ENCODE assay signal across 13 cellular contexts in genomic region chr1:84434081-84434755, GRCh38. TPM values are rescaled to one million over a fixed set of nuclear protein-coding genes. Genes with fewer than 3 reads are reported as not detected.
A peak's percentile ranks its signal among the peaks of the same experiment; 100 is the strongest.
DNase-seq lines count a peak whose midpoint lies in the region; ATAC-seq and TF ChIP-seq lines count a peak whose summit lies in the region.
"Had no signal": no experiment of that assay in that cellular context is flagged by ENCODE, and none has a peak within 500 bp of the region (broad histone marks: within the 10 kb centered on the region; RNA-seq: fewer than 3 reads in every experiment).

No MANE protein-coding gene starts in this region.

- DNase-seq in left ventricle myocardium inferior (no peak), heart left ventricle (no peak), HuH-7 (ENCODE audit: low spot score) (no peak), Right ventricle myocardium superior (no peak), middle frontal gyrus (ENCODE audit: extremely low spot score, low spot score) (no peak)
- DNase-seq in effector memory CD8-positive, alpha-beta T cell: no peak
- DNase-seq in stimulated activated naive CD8-positive, alpha-beta T cell treated with anti-CD3 and anti-CD28 coated beads, Interleukin-15, amount 100 ng/mL, for 72 hours: no peak

- H3K27me3 ChIP-seq in left ventricle myocardium inferior (ENCODE audit: low read depth) (no peaks in the 10 kb centered on the region), heart left ventricle (no peaks in the 10 kb centered on the region), OCI-LY1 (ENCODE audit: insufficient read depth, low read length) (no peaks in the 10 kb centered on the region)
- H3K27me3 ChIP-seq: BE2C, heart right ventricle had no signal

- H3K36me3 Mint-ChIP-seq in effector memory CD8-positive, alpha-beta T cell (ENCODE audit: insufficient read depth): peaks cover 6% of the 10 kb centered on the region

- peak overlapping the region; percentile 62 for H3K4me2 ChIP-seq in OCI-LY1 (ENCODE audit: low read length)

- no peak overlapping the region for H3K9ac ChIP-seq in OCI-LY1 (ENCODE audit: low read length)

- no peaks in the 10 kb centered on the region for H3K4me1 Mint-ChIP-seq in effector memory CD8-positive, alpha-beta T cell (ENCODE audit: low read depth in 2 of 2)
- H3K4me1 Mint-ChIP-seq in stimulated activated naive CD8-positive, alpha-beta T cell treated with anti-CD3 and anti-CD28 coated beads, Interleukin-15, amount 100 ng/mL, for 72 hours: no peaks in the 10 kb centered on the region

- TF ChIP-seq CTCF in left ventricle myocardium inferior (IDR thresholded peaks at IDR 0.05; ENCODE audit: borderline replicate concordance) (peak; percentile 17), heart left ventricle (IDR thresholded peaks at IDR 0.05) (no peak), OCI-LY1 (IDR thresholded peaks at IDR 0.05; ENCODE audit: low read length) (no peak)

- peak overlapping the region in 1 of 2 donors; percentile 61 for H3K4me3 Mint-ChIP-seq in effector memory CD8-positive, alpha-beta T cell
- peak overlapping the region; percentile 53 to 73 for H3K4me3 Mint-ChIP-seq in stimulated activated naive CD8-positive, alpha-beta T cell treated with anti-CD3 and anti-CD28 coated beads, Interleukin-15, amount 100 ng/mL, for 72 hours

- no peaks in the 10 kb centered on the region for H3K36me3 ChIP-seq in left ventricle myocardium inferior
- H3K36me3 ChIP-seq in heart left ventricle: no peaks in the 10 kb centered on the region
- no peaks in the 10 kb centered on the region for H3K36me3 ChIP-seq in OCI-LY1 (ENCODE audit: insufficient read depth, low read length)
- H3K36me3 ChIP-seq: BE2C, heart right ventricle had no signal

- ATAC-seq in heart left ventricle: no peak
- peak; percentile 13 for ATAC-seq in effector memory CD8-positive, alpha-beta T cell (replicated peaks)
- ATAC-seq in stimulated activated naive CD8-positive, alpha-beta T cell treated with anti-CD3 and anti-CD28 coated beads, Interleukin-15, amount 100 ng/mL, for 72 hours: no peak
- ATAC-seq in Right ventricle myocardium superior (ENCODE audit: poor library complexity): no peak

- intact Hi-C loops in left ventricle myocardium inferior (cut with micrococcal nuclease) (loop anchor here (10.0 kb wide), 2 partner anchors 191 to 321 kb away; no protein-coding TSS in a partner anchor), heart left ventricle (cut with DNase I) (loop anchor here (2.0 to 10.0 kb wide), 11 partner anchors 129 to 503 kb away; partner anchors contain the start of genes PRKACB (in 6 of the 10) and SAMD13 (in 2 of the 10)), Right ventricle myocardium superior (cut with DNase I) (loop anchor here (10.0 kb wide), 2 partner anchors 321 to 499 kb away; no protein-coding TSS in a partner anchor)

- H3K4me3 ChIP-seq in left ventricle myocardium inferior (no peak overlapping the region), heart left ventricle (peak overlapping the region in 2 of 12 donors; percentile 33 to 45), OCI-LY1 (ENCODE audit: low read depth, low read length, poor library complexity, severe bottlenecking) (no peak overlapping the region)
- H3K4me3 ChIP-seq: mucosa of descending colon had no signal

- H2AFZ ChIP-seq in OCI-LY1 (ENCODE audit: low read length): peak overlapping the region; percentile 77

- no peak for TF ChIP-seq POLR2A in heart left ventricle (IDR thresholded peaks at IDR 0.05)

- H3K9me3 Mint-ChIP-seq in effector memory CD8-positive, alpha-beta T cell: no peaks in the 10 kb centered on the region
- peaks cover 5 to 11% of the 10 kb centered on the region in 2 donors for H3K9me3 Mint-ChIP-seq in stimulated activated naive CD8-positive, alpha-beta T cell treated with anti-CD3 and anti-CD28 coated beads, Interleukin-15, amount 100 ng/mL, for 72 hours
- H3K9me3 Mint-ChIP-seq: dendritic cell treated with granulocyte-macrophage colony-stimulating factor and Interleukin-4, amounts not matched to agents 40 ng/mL and 50 ng/mL, for 4 days had no signal

- H3K27ac ChIP-seq in left ventricle myocardium inferior (replicated peaks): no peak overlapping the region
- peak overlapping the region in 1 of 12 donors; percentile 67 for H3K27ac ChIP-seq in heart left ventricle
- H3K27ac ChIP-seq in OCI-LY1 (ENCODE audit: low read depth, low read length, poor library complexity, severe bottlenecking): no peak overlapping the region

- no peaks in the 10 kb centered on the region for H4K20me1 ChIP-seq in OCI-LY1 (ENCODE audit: insufficient read depth, low read length)

- H3K27me3 Mint-ChIP-seq in effector memory CD8-positive, alpha-beta T cell: no peaks in the 10 kb centered on the region
- H3K27me3 Mint-ChIP-seq in stimulated activated naive CD8-positive, alpha-beta T cell treated with anti-CD3 and anti-CD28 coated beads, Interleukin-15, amount 100 ng/mL, for 72 hours: no peaks in the 10 kb centered on the region
- H3K27me3 Mint-ChIP-seq: dendritic cell treated with granulocyte-macrophage colony-stimulating factor and Interleukin-4, amounts not matched to agents 40 ng/mL and 50 ng/mL, for 4 days had no signal

- H3K27ac Mint-ChIP-seq in effector memory CD8-positive, alpha-beta T cell: peak overlapping the region in 1 of 2 donors; percentile 84
- H3K27ac Mint-ChIP-seq in stimulated activated naive CD8-positive, alpha-beta T cell treated with anti-CD3 and anti-CD28 coated beads, Interleukin-15, amount 100 ng/mL, for 72 hours: peak overlapping the region in 1 of 2 donors; percentile 94

- H3K4me1 ChIP-seq in left ventricle myocardium inferior: peaks cover 18% of the 10 kb centered on the region
- H3K4me1 ChIP-seq in heart left ventricle: peaks cover 0 to 47% (median 6%) of the 10 kb centered on the region in 12 donors
- H3K4me1 ChIP-seq in OCI-LY1 (ENCODE audit: insufficient read depth, low read length, severe bottlenecking): peaks cover 49% of the 10 kb centered on the region
- H3K4me1 ChIP-seq: BE2C had no signal

- peaks cover 9% of the 10 kb centered on the region for H3K9me3 ChIP-seq in left ventricle myocardium inferior (replicated peaks)
- H3K9me3 ChIP-seq in heart left ventricle: peaks cover 0 to 9% (median 0%) of the 10 kb centered on the region in 12 donors
- peaks cover 14% of the 10 kb centered on the region for H3K9me3 ChIP-seq in OCI-LY1 (ENCODE audit: low read length)
- H3K9me3 ChIP-seq: BE2C had no signal

- H3K9me2 ChIP-seq in OCI-LY1 (ENCODE audit: low read depth, low read length): no peaks in the 10 kb centered on the region

- 72 to 77% (median 73%) methylated on average over 6 of the region's 6 CpGs for WGBS in heart left ventricle, 4 donors

- H3K79me2 ChIP-seq in OCI-LY1 (ENCODE audit: insufficient read depth, low read length): no peaks in the 10 kb centered on the region

- no peaks in the 10 kb centered on the region for H3F3A ChIP-seq in OCI-LY1 (ENCODE audit: insufficient read depth, low read length)

RNA-seq across cellular contexts. Expression of gene DNASE2B, which starts 35.9 kb away (rescaled TPM):
- total RNA-seq in left ventricle myocardium inferior (not detected), heart left ventricle (under 1 TPM in 1 of 9 donors, not detected in 8; 0.53 TPM), Right ventricle myocardium superior (not detected)
- polyA plus RNA-seq in heart left ventricle: under 1 TPM in 1 of 2 donors, not detected in 1; 0.06 TPM
- total RNA-seq: LHCN-M2 had no signal
- polyA plus RNA-seq: heart right ventricle had no signal

RNA-seq across cellular contexts. Expression of gene RPF1, which starts 44.8 kb away (rescaled TPM):
- 34.9 TPM for total RNA-seq in left ventricle myocardium inferior
- total RNA-seq in heart left ventricle: 10 to 100 TPM; 30.3 to 63.9 (median 34.5) TPM
- 10 to 100 TPM; 23.9 to 66.8 TPM for polyA plus RNA-seq in heart left ventricle
- 29.9 TPM for total RNA-seq in Right ventricle myocardium superior
